In the genomic region with DNA sequence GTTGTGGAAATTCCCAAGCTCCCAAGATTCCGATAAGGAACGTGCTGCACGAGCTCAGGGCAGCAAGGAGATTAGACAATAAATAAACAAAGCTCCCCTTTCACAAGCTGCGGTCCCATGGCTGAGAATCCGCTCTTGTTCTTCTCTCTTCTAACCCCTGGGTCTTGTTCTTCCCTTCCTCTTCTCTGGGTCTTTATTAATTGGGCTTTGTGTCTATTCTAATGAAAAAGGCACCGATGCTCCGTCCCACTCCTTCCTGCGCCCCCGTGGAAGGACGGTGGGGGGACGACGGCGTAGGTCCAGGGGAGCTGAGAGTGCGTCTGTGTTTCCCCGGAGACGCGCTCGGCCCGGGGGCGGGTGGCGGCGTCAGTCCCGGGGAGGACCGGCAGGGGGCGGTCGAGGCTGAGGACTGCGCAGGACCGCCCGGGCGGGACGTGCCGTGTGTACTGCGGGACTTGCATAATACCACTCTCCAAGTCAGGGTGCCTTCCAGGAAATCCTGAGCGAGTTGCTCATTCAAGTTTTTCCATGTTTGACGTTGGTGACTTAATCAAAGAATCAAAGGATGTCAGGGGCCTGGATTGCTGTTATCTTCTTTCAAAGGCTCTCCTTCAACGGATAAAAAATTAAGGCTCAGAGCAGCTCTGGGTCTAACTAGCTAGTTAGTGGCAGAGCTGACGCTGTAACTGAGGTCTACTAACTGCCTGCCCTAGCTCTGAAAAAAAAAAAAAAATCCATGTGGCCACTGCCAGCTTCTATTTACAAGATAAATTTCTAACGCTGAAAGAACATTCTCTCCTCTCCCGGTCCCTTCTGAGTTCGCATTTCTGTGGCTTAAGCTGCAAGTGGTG, we compare ENCODE assay signal across 8 cellular contexts.
DNase-seq lines count a peak whose midpoint lies in the region; ATAC-seq, FAIRE-seq and TF ChIP-seq lines count a peak whose summit lies in the region.

No MANE protein-coding gene starts in this region.

- DNase-seq in GM18507 (ENCODE audit: extremely low spot score, insufficient read length, low read depth) = peak; percentile 57
- peak; percentile 20 to 62 for DNase-seq in NCI-H446 (lab: John Stamatoyannopoulos, UW)
- DNase-seq in activated CD4-positive, alpha-beta T cell treated with anti-CD3 and anti-CD28 coated beads, Interleukin-2, amount 50 U/mL, for 48 hours = peak; percentile 84 to 89
- peak; percentile 91 for DNase-seq in lower lobe of right lung
- DNase-seq in stimulated activated CD4-positive, alpha-beta T cell treated with anti-CD3 and anti-CD28 coated beads, Interleukin-4, amount 100 ng/mL, for 4 hours = peak; percentile 64 to 73

- H3K9me3 ChIP-seq in duodenal mucosa (ENCODE audit: control insufficient read depth in 1 of 2, low read length in 2 of 2) (no peaks in the 10 kb centered on the region), lower lobe of right lung (no peaks in the 10 kb centered on the region)

- FAIRE-seq in A204.1 (lab: Jason Lieb, UNC) (peak; percentile 99), GM18507 (lab: Jason Lieb, UNC) (peak; percentile 54)

- intact Hi-C loops in lower lobe of right lung (cut with DNase I) = loop anchor here (5.0 kb wide), 1 partner anchor 226 kb away; no protein-coding TSS in a partner anchor

- H3K4me3 ChIP-seq in duodenal mucosa (ENCODE audit: low read depth in 1 of 2, low read length in 2 of 2) (peak overlapping the region; percentile 52 to 68), lower lobe of right lung (peak overlapping the region; percentile 31)

- H3K36me3 ChIP-seq in duodenal mucosa (ENCODE audit: control insufficient read depth in 1 of 2, insufficient read depth in 2 of 2, low read length in 2 of 2) (no peaks in the 10 kb centered on the region), lower lobe of right lung (no peaks in the 10 kb centered on the region)

- H3K27me3 ChIP-seq in duodenal mucosa (ENCODE audit: control insufficient read depth in 1 of 2, insufficient read depth in 2 of 2, low read length in 2 of 2) (no peaks in the 10 kb centered on the region), lower lobe of right lung (ENCODE audit: low read depth) (no peaks in the 10 kb centered on the region)

- H3K4me1 ChIP-seq in duodenal mucosa (ENCODE audit: control insufficient read depth in 1 of 2, insufficient read depth in 2 of 2, low read length in 2 of 2) = peaks cover 9 to 16% of the 10 kb centered on the region in 2 donors
- peaks cover 26% of the 10 kb centered on the region for H3K4me1 ChIP-seq in lower lobe of right lung

- ATAC-seq in HG03039 (IDR thresholded peaks at IDR 0.05; ENCODE audit: unreplicated experiment) (peak; percentile 93), lower lobe of right lung (peak; percentile 99 to 100)

- H3K27ac ChIP-seq in duodenal mucosa (ENCODE audit: low read depth, low read length) = no peak overlapping the region
- H3K27ac ChIP-seq in lower lobe of right lung = peak overlapping the region; percentile 32

- H3K9ac ChIP-seq in duodenal mucosa (ENCODE audit: low read depth in 1 of 2, low read length in 2 of 2) = peak overlapping the region; percentile 48 to 58

- peak; percentile 98 for TF ChIP-seq CTCF in lower lobe of right lung (IDR thresholded peaks at IDR 0.05)

Comparison
In these comparisons a context has a peak if more than half of its experiments do, and no peak if none do; other contexts are left out.
1. DNase-seq: peak in every context shown above with its lines; median percentile 91 in lower lobe of right lung; 86 in activated CD4-positive, alpha-beta T cell treated with anti-CD3 and anti-CD28 coated beads, Interleukin-2, amount 50 U/mL, for 48 hours; 68 in stimulated activated CD4-positive, alpha-beta T cell treated with anti-CD3 and anti-CD28 coated beads, Interleukin-4, amount 100 ng/mL, for 4 hours; 57 in GM18507; 41 in NCI-H446.